8 cellular contexts compared by ENCODE assay signal in genomic region chr1:188027613-188028012, GRCh38.
DNase-seq lines count a peak whose midpoint lies in the region; ATAC-seq and TF ChIP-seq lines count a peak whose summit lies in the region.

No MANE protein-coding gene starts in this region.

- H3K9me3 ChIP-seq in SK-N-SH: no peaks in the 10 kb centered on the region; the same call in 1 of the 2 replicates
- no peaks in the 10 kb centered on the region for H3K9me3 ChIP-seq in neuronal stem cell (replicated peaks in 1 of 2; ENCODE audit: control insufficient read depth in 2 of 2, insufficient read depth in 1 of 2, low read depth in 1 of 2, low read length in 2 of 2)
- H3K9me3 ChIP-seq in HAP-1: no peaks in the 10 kb centered on the region

- 0 out of 2 replicates have a peak overlapping the region, but pooled peaks have one; percentile 32 for H3K4me2 ChIP-seq in SK-N-SH
- no peak overlapping the region for H3K4me2 ChIP-seq in neuronal stem cell (ENCODE audit: insufficient read depth, low read length, poor library complexity, severe bottlenecking)

- H4K8ac ChIP-seq in neuronal stem cell (ENCODE audit: low read depth, low read length): no peak overlapping the region

- peaks cover 7% of the 10 kb centered on the region for H3F3A ChIP-seq in SK-N-SH (replicated peaks; ENCODE audit: insufficient read depth)

- H2BK5ac ChIP-seq in neuronal stem cell (ENCODE audit: low read length): no peak overlapping the region

- H3K4me1 ChIP-seq in SK-N-SH (ENCODE audit: control insufficient read depth in 1 of 2, insufficient read depth in 2 of 2, low read depth in 1 of 2, low read length in 1 of 2) (peaks cover 3 to 10% of the 10 kb centered on the region in 2 experiments; a peak in 2 of 4 replicates), neuronal stem cell (ENCODE audit: control insufficient read depth in 2 of 2, insufficient read depth in 1 of 2, low read depth in 1 of 2, low read length in 2 of 2) (no peaks in the 10 kb centered on the region), HAP-1 (no peaks in the 10 kb centered on the region)

- no peak overlapping the region for H2BK15ac ChIP-seq in neuronal stem cell (ENCODE audit: low read length)

- H3K36me3 ChIP-seq in SK-N-SH (replicated peaks in 1 of 2; ENCODE audit: control insufficient read depth in 1 of 2, insufficient read depth in 2 of 2, low read length in 1 of 2): no peaks in the 10 kb centered on the region
- H3K36me3 ChIP-seq in neuronal stem cell (replicated peaks in 1 of 2; ENCODE audit: control insufficient read depth in 2 of 2, insufficient read depth in 2 of 2, low read length in 2 of 2): no peaks in the 10 kb centered on the region
- no peaks in the 10 kb centered on the region for H3K36me3 ChIP-seq in HAP-1 (replicated peaks)

- H3K23ac ChIP-seq in neuronal stem cell (ENCODE audit: low read depth, low read length, poor library complexity): no peak overlapping the region

- TF ChIP-seq RAD21 in SK-N-SH (IDR thresholded peaks at IDR 0.05; ENCODE audit: low read length): no peak

- no peak overlapping the region for H3K9ac ChIP-seq in SK-N-SH
- no peak overlapping the region for H3K9ac ChIP-seq in neuronal stem cell (ENCODE audit: low read depth, low read length, poor library complexity)

- H3K9me2 ChIP-seq in SK-N-SH: no peaks in the 10 kb centered on the region

- H3K79me2 ChIP-seq in SK-N-SH (ENCODE audit: insufficient read depth): no peaks in the 10 kb centered on the region

- no peak overlapping the region for H4K91ac ChIP-seq in neuronal stem cell (ENCODE audit: low read depth, low read length, poor library complexity)

- H3K27me3 ChIP-seq in SK-N-SH (ENCODE audit: insufficient read depth) (no peaks in the 10 kb centered on the region), neuronal stem cell (ENCODE audit: control insufficient read depth in 3 of 3, insufficient read depth in 3 of 3, low read depth in 1 of 3, low read length in 3 of 3) (no peaks in the 10 kb centered on the region), HAP-1 (ENCODE audit: low read depth) (no peaks in the 10 kb centered on the region)

- no peak overlapping the region for H3K18ac ChIP-seq in neuronal stem cell (ENCODE audit: low read length)

- no peaks in the 10 kb centered on the region for H3K79me1 ChIP-seq in neuronal stem cell (ENCODE audit: low read depth, low read length)

- in situ Hi-C loops in HAP-1 (cut with MboI; ENCODE audit: low sequenced_read_pairs): no loop called here

- CTCF ChIA-PET in SK-N-SH (lab: Yijun Ruan, JAX): no interaction called here

- H2BK12ac ChIP-seq in neuronal stem cell (ENCODE audit: low read length): no peak overlapping the region

- H2AFZ ChIP-seq in SK-N-SH (ENCODE audit: low read depth) (no peak overlapping the region), neuronal stem cell (ENCODE audit: low read length) (peak overlapping the region; percentile 14)

- H3K14ac ChIP-seq in neuronal stem cell (ENCODE audit: low read length): no peak overlapping the region

- TF ChIP-seq CTCF in SK-N-SH (IDR thresholded peaks at IDR 0.05): no peak

- H2AK5ac ChIP-seq in neuronal stem cell (ENCODE audit: low read depth, low read length): no peak overlapping the region

- intact Hi-C loops in head of caudate nucleus (cut with DNase I): no loop called here

- no peak overlapping the region for H3K4me3 ChIP-seq in SK-N-SH (ENCODE audit: low read depth in 2 of 2, low read length in 1 of 2)
- H3K4me3 ChIP-seq in neuronal stem cell (ENCODE audit: low read length in 2 of 2): no peak overlapping the region
- no peak overlapping the region for H3K4me3 ChIP-seq in HAP-1

- ATAC-seq in GM18517 (IDR thresholded peaks at IDR 0.05; ENCODE audit: unreplicated experiment) (peak; percentile 88), HG02870 (IDR thresholded peaks at IDR 0.05; ENCODE audit: unreplicated experiment) (peak; percentile 84), GM21528 (IDR thresholded peaks at IDR 0.05; ENCODE audit: low FRiP score, unreplicated experiment) (no peak)

- no peaks in the 10 kb centered on the region for H4K20me1 ChIP-seq in SK-N-SH (ENCODE audit: insufficient read depth)

- no peak overlapping the region for H2BK120ac ChIP-seq in neuronal stem cell (ENCODE audit: low read depth, low read length)

- peak in 1 of 2 experiments; percentile 54; a peak in 1 of 4 replicates for TF ChIP-seq EP300 in SK-N-SH (IDR thresholded peaks at IDR 0.05; ENCODE audit: borderline replicate concordance in 1 of 2, low read depth in 1 of 2, low read length in 1 of 2)

- H3K4ac ChIP-seq in neuronal stem cell (ENCODE audit: low read length): no peak overlapping the region

- peak overlapping the region; percentile 34 to 59; a peak in 3 of 4 replicates for H3K27ac ChIP-seq in SK-N-SH (ENCODE audit: low read depth in 2 of 2, low read length in 1 of 2)
- H3K27ac ChIP-seq in neuronal stem cell (replicated peaks; ENCODE audit: low read length): no peak overlapping the region

- POLR2A ChIA-PET in SK-N-SH (lab: Yijun Ruan, JAX): no interaction called here

- no peak for DNase-seq in SK-N-SH
- no peak for DNase-seq in neuronal stem cell (ENCODE audit: low spot score)
- DNase-seq in NCI-H510A treated with DMSO at 0.1 percent for 48 hours (lab: John Stamatoyannopoulos, UW): no peak
- no peak for DNase-seq in HAP-1 (ENCODE audit: low spot score in 2 of 2)
- DNase-seq in head of caudate nucleus: no peak

TF ChIP-seq in SK-N-SH, 30 proteins besides CTCF, POLR2A, EP300 and RAD21 (continues in another document):
- TF ChIP-seq GABPA (IDR thresholded peaks at IDR 0.05; ENCODE audit: low read depth) (no peak), TEAD4 (IDR thresholded peaks at IDR 0.05; ENCODE audit: borderline replicate concordance, insufficient read depth) (0 out of 2 replicates have a peak, but pooled peaks have one; percentile 27), JUND (IDR thresholded peaks at IDR 0.05) (peak; percentile 67), YY1 (IDR thresholded peaks at IDR 0.05; ENCODE audit: low read depth) (no peak), SIN3A (IDR thresholded peaks at IDR 0.05; ENCODE audit: borderline replicate concordance, low read depth, low read length) (no peak), RXRA (IDR thresholded peaks at IDR 0.05; ENCODE audit: borderline replicate concordance, low read depth) (no peak), CHD2 (IDR thresholded peaks at IDR 0.05; ENCODE audit: low read length, partially characterized antibody) (no peak), IRF3 (IDR thresholded peaks at IDR 0.05; ENCODE audit: low read depth, low read length) (no peak), MXI1 (IDR thresholded peaks at IDR 0.05; ENCODE audit: low read depth, low read length) (no peak), FOXM1 (IDR thresholded peaks at IDR 0.05; ENCODE audit: low read depth) (no peak), RCOR1 (IDR thresholded peaks at IDR 0.05; ENCODE audit: low read length) (no peak), GATA2 (CRISPR knock-in tag; IDR thresholded peaks at IDR 0.05) (no peak)
- TF ChIP-seq, protein P1, sequence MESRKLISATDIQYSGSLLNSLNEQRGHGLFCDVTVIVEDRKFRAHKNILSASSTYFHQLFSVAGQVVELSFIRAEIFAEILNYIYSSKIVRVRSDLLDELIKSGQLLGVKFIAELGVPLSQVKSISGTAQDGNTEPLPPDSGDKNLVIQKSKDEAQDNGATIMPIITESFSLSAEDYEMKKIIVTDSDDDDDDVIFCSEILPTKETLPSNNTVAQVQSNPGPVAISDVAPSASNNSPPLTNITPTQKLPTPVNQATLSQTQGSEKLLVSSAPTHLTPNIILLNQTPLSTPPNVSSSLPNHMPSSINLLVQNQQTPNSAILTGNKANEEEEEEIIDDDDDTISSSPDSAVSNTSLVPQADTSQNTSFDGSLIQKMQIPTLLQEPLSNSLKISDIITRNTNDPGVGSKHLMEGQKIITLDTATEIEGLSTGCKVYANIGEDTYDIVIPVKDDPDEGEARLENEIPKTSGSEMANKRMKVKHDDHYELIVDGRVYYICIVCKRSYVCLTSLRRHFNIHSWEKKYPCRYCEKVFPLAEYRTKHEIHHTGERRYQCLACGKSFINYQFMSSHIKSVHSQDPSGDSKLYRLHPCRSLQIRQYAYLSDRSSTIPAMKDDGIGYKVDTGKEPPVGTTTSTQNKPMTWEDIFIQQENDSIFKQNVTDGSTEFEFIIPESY (IDR thresholded peaks at IDR 0.05; ENCODE audit: borderline replicate concordance, low read depth): no peak
- TF ChIP-seq, protein P2, sequence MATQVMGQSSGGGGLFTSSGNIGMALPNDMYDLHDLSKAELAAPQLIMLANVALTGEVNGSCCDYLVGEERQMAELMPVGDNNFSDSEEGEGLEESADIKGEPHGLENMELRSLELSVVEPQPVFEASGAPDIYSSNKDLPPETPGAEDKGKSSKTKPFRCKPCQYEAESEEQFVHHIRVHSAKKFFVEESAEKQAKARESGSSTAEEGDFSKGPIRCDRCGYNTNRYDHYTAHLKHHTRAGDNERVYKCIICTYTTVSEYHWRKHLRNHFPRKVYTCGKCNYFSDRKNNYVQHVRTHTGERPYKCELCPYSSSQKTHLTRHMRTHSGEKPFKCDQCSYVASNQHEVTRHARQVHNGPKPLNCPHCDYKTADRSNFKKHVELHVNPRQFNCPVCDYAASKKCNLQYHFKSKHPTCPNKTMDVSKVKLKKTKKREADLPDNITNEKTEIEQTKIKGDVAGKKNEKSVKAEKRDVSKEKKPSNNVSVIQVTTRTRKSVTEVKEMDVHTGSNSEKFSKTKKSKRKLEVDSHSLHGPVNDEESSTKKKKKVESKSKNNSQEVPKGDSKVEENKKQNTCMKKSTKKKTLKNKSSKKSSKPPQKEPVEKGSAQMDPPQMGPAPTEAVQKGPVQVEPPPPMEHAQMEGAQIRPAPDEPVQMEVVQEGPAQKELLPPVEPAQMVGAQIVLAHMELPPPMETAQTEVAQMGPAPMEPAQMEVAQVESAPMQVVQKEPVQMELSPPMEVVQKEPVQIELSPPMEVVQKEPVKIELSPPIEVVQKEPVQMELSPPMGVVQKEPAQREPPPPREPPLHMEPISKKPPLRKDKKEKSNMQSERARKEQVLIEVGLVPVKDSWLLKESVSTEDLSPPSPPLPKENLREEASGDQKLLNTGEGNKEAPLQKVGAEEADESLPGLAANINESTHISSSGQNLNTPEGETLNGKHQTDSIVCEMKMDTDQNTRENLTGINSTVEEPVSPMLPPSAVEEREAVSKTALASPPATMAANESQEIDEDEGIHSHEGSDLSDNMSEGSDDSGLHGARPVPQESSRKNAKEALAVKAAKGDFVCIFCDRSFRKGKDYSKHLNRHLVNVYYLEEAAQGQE (IDR thresholded peaks at IDR 0.05; ENCODE audit: low read depth, low read length): no peak
